In the genomic region with DNA sequence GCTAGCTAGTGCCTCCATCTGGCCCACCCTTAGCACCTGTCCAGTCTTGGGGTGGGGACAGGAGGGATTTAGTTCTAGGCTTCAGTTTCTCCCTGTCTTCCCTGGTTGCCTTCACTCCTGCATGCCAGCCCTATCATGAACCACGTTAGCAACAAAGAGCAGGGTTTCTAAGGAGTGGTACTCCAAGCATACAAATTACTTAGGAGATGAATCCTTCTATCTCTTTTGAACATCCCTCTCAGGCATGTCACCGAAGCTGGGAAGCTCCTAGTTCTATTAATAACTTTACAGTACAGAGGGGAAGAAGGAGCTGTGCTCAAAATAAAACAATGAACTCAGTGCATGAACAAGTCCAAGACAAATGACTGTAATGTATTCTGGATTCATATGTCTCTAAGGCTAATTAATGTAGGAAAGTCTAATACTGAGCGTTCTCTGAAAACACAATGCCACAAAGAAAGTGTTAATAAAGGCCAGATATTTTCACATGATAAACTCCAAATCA, we compare ENCODE assay signal across 20 cellular contexts.
DNase-seq lines count a peak whose midpoint lies in the region; ATAC-seq and TF ChIP-seq lines count a peak whose summit lies in the region.
"Had no signal": no experiment of that assay in that cellular context is flagged by ENCODE, and none has a peak within 500 bp of the region (broad histone marks: within the 10 kb centered on the region; RNA-seq: fewer than 3 reads in every experiment).

No MANE protein-coding gene starts in this region.

- no peak overlapping the region for H2AFZ ChIP-seq in H9 (ENCODE audit: low read length)

- no peaks in the 10 kb centered on the region for H3K36me3 ChIP-seq in right atrium auricular region
- no peaks in the 10 kb centered on the region for H3K36me3 ChIP-seq in skeletal muscle tissue (ENCODE audit: control insufficient read depth in 3 of 3, insufficient read depth in 3 of 3, low read length in 3 of 3)
- H3K36me3 ChIP-seq: BE2C had no signal

- no peaks in the 10 kb centered on the region for H3K9me3 Mint-ChIP-seq in H9
- H3K9me3 Mint-ChIP-seq in glutamatergic neuron (ENCODE audit: unreplicated experiment): peaks cover 1% of the 10 kb centered on the region

- H3K27ac ChIP-seq in H9 (ENCODE audit: insufficient read length, low read depth, low read length) (no peak overlapping the region), right atrium auricular region (peak overlapping the region; percentile 37 to 71), skeletal muscle tissue (ENCODE audit: low read depth, low read length) (peak overlapping the region; percentile 48)

- H3K9ac ChIP-seq in H9 (ENCODE audit: extremely low read depth, insufficient read length, low read length) (no peak overlapping the region), skeletal muscle tissue (ENCODE audit: low read depth in 1 of 3, low read length in 3 of 3) (peak overlapping the region in 1 of 3 donors; percentile 10)

- H3K36me3 Mint-ChIP-seq in H9 (ENCODE audit: insufficient read depth in 1 of 3, low read depth in 3 of 3) (no peaks in the 10 kb centered on the region), glutamatergic neuron (ENCODE audit: unreplicated experiment) (no peaks in the 10 kb centered on the region)

- no peak for ATAC-seq in HG02870 (IDR thresholded peaks at IDR 0.05; ENCODE audit: unreplicated experiment)

- H3K4me1 Mint-ChIP-seq in H9: no peaks in the 10 kb centered on the region
- peaks cover 30% of the 10 kb centered on the region for H3K4me1 Mint-ChIP-seq in glutamatergic neuron (ENCODE audit: low read depth, unreplicated experiment)

- H3K23me2 ChIP-seq in H9 (ENCODE audit: insufficient read length, low read depth, low read length, poor library complexity, severe bottlenecking): no peaks in the 10 kb centered on the region

- H3K4me3 ChIP-seq in right atrium auricular region (no peak overlapping the region), skeletal muscle tissue (ENCODE audit: low read length in 3 of 3) (peak overlapping the region in 1 of 3 donors; percentile 6)

- H4K8ac ChIP-seq in H9 (replicated peaks; ENCODE audit: insufficient read length, low read depth, low read length): no peak overlapping the region

- H2BK5ac ChIP-seq in H9 (ENCODE audit: insufficient read length, low read length): no peak overlapping the region

- H2BK12ac ChIP-seq in H9 (ENCODE audit: insufficient read length, low read depth, low read length): no peak overlapping the region

- H3K23ac ChIP-seq in H9 (ENCODE audit: insufficient read length, low read depth, low read length): no peak overlapping the region

- H4K20me1 ChIP-seq in H9 (ENCODE audit: control insufficient read depth, insufficient read depth, insufficient read length): no peaks in the 10 kb centered on the region

- H2BK120ac ChIP-seq in H9 (ENCODE audit: low read depth, low read length, poor library complexity, severe bottlenecking): no peak overlapping the region

- no peaks in the 10 kb centered on the region for H3K79me1 ChIP-seq in H9 (ENCODE audit: insufficient read depth, low read depth, low read length, poor library complexity, severe bottlenecking)

- no peaks in the 10 kb centered on the region for H3K9me3 ChIP-seq in H9 (ENCODE audit: control insufficient read depth, low read depth, low read length)
- no peaks in the 10 kb centered on the region for H3K9me3 ChIP-seq in right atrium auricular region
- H3K9me3 ChIP-seq in skeletal muscle tissue (ENCODE audit: control insufficient read depth in 3 of 3, low read length in 3 of 3): no peaks in the 10 kb centered on the region
- H3K9me3 ChIP-seq: BE2C had no signal

- H2BK15ac ChIP-seq in H9 (ENCODE audit: low read depth, low read length): no peak overlapping the region

- H3K4me3 Mint-ChIP-seq in H9: no peak overlapping the region
- H3K4me3 Mint-ChIP-seq in glutamatergic neuron (ENCODE audit: unreplicated experiment): no peak overlapping the region

- WGBS in H9 (ENCODE audit: extremely low coverage, insufficient read length, low lambda C conversion rate): no CpG with 5 or more reads among the region's 3 CpGs

- H3K56ac ChIP-seq in H9 (ENCODE audit: insufficient read length, low read depth, low read length): no peak overlapping the region

- H3K4me2 ChIP-seq in H9 (ENCODE audit: insufficient read depth, insufficient read length, low read length): no peak overlapping the region

- H3K27ac Mint-ChIP-seq in H9 (no peak overlapping the region), glutamatergic neuron (ENCODE audit: unreplicated experiment) (peak overlapping the region; percentile 65)

- H3T11ph ChIP-seq in H9 (ENCODE audit: low read length): no peak overlapping the region

- H3K27me3 ChIP-seq in H9 (ENCODE audit: insufficient read depth, low read length) (no peaks in the 10 kb centered on the region; the same call in 1 of the 2 replicates), right atrium auricular region (no peaks in the 10 kb centered on the region), skeletal muscle tissue (ENCODE audit: control insufficient read depth in 3 of 3, insufficient read depth in 3 of 3, low read length in 3 of 3) (no peaks in the 10 kb centered on the region)
- H3K27me3 ChIP-seq: BE2C had no signal

- H4K91ac ChIP-seq in H9 (ENCODE audit: insufficient read length, low read depth, low read length): no peak overlapping the region

- H3K4me1 ChIP-seq in H9 (ENCODE audit: insufficient read depth, low read length): no peaks in the 10 kb centered on the region
- H3K4me1 ChIP-seq in right atrium auricular region: peaks cover 0 to 18% of the 10 kb centered on the region in 2 donors
- H3K4me1 ChIP-seq in skeletal muscle tissue (ENCODE audit: control insufficient read depth in 3 of 3, insufficient read depth in 3 of 3, low read length in 3 of 3): peaks cover 3 to 11% (median 9%) of the 10 kb centered on the region in 3 donors
- H3K4me1 ChIP-seq: BE2C had no signal

- no peak overlapping the region for H3K4ac ChIP-seq in H9 (ENCODE audit: low read depth, low read length)

- no peaks in the 10 kb centered on the region for H3K27me3 Mint-ChIP-seq in H9 (ENCODE audit: low read depth)
- H3K27me3 Mint-ChIP-seq in glutamatergic neuron (ENCODE audit: unreplicated experiment): no peaks in the 10 kb centered on the region

- no peak for DNase-seq in H9
- no peak for DNase-seq in glutamatergic neuron
- no peak for DNase-seq in right atrium auricular region (ENCODE audit: low spot score)
- DNase-seq in NCI-H1105 treated with DMSO at 0.1 percent for 48 hours (lab: John Stamatoyannopoulos, UW): no peak
- DNase-seq in GOT3 (lab: John Stamatoyannopoulos, UW): no peak
- DNase-seq: BE2C, Calu3, DND-41, H7, IMR-90, KG1, NCI-H1694, NCI-H2029 treated with DMSO at 0.1 percent for 48 hours, NCI-H2171, NCI-H226, NCI-H510A, RPMI8226, SHP77 treated with DMSO at 0.1 percent for 48 hours had no signal

- no peak overlapping the region for H4K5ac ChIP-seq in H9 (ENCODE audit: insufficient read length, low read depth, low read length)

- H2AK5ac ChIP-seq in H9 (ENCODE audit: insufficient read length, low read length): no peak overlapping the region

- H3K14ac ChIP-seq in H9 (ENCODE audit: insufficient read depth, low read length): peak overlapping the region; percentile 40; the same call in 1 of the 2 replicates

- TF ChIP-seq CTCF in H9 (conservative IDR thresholded peaks at IDR 0.05) (no peak), glutamatergic neuron (IDR thresholded peaks at IDR 0.05; ENCODE audit: partially characterized antibody, unreplicated experiment) (no peak), right atrium auricular region (IDR thresholded peaks at IDR 0.05) (no peak)

- H3K79me2 ChIP-seq in H9 (ENCODE audit: insufficient read depth, low read length): no peaks in the 10 kb centered on the region

- no peak overlapping the region for H3K18ac ChIP-seq in H9 (ENCODE audit: insufficient read length, low read depth, low read length)

- no peak overlapping the region for H2BK20ac ChIP-seq in H9 (ENCODE audit: low read depth, low read length, poor library complexity, severe bottlenecking)
